ENCODE assay signal across 8 cellular contexts in the genomic region with DNA sequence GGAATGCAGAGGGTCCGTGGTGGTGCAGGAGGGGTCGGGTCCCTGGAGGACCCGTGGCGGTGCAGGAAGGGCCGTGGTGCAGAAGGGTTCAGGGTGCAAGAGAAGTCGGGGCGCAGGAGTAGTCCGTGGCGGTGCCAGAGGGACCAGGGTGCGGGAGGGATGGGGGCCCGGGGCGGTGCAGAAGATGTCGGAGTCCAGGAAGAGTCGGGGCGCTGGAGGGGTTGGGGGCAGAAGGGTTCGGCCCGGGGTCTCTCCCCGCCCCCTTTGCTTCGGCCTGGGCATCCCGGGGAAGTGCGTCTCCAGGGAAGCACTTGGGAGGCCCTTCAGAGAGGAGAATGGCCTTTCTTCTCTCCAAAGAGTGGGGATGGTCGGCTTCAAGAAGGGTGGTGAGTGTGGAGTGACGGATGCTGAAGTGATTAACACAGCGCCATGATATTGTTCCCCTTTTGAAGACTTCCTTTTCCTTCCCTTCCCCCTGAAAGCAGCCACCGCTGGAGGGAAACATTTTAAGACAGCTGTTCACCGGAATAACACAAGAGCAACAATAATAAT. TPM values are rescaled to one million over a fixed set of nuclear protein-coding genes. Genes with fewer than 3 reads are reported as not detected.
DNase-seq lines count a peak whose midpoint lies in the region; ATAC-seq and TF ChIP-seq lines count a peak whose summit lies in the region.

No MANE protein-coding gene starts in this region.

- no peaks in the 10 kb centered on the region for H3K36me3 ChIP-seq in MM.1S (replicated peaks; ENCODE audit: insufficient read depth, low read length)
- no peaks in the 10 kb centered on the region for H3K36me3 ChIP-seq in brain microvascular endothelial cell (replicated peaks)
- peaks cover 6% of the 10 kb centered on the region for H3K36me3 ChIP-seq in thymus (ENCODE audit: control insufficient read depth, insufficient read depth)

- peaks cover 97% of the 10 kb centered on the region for H3K79me2 ChIP-seq in MM.1S (ENCODE audit: low read length)

- no peaks in the 10 kb centered on the region for H3K27me3 Mint-ChIP-seq in activated CD8-positive, alpha-beta memory T cell treated with anti-CD3 and anti-CD28 coated beads, Interleukin-2, amount 10 ng/mL, durations not matched to agents 7 days and 5 days

- H3K4me1 ChIP-seq in MM.1S (ENCODE audit: low read length) (peaks cover 23% of the 10 kb centered on the region), thymus (ENCODE audit: control insufficient read depth, insufficient read depth, low read length) (peaks cover 24% of the 10 kb centered on the region)

- no peaks in the 10 kb centered on the region for H3K9me3 Mint-ChIP-seq in activated CD8-positive, alpha-beta memory T cell treated with anti-CD3 and anti-CD28 coated beads, Interleukin-2, amount 10 ng/mL, durations not matched to agents 7 days and 5 days (ENCODE audit: low read depth)

- H3K4me1 Mint-ChIP-seq in activated CD8-positive, alpha-beta memory T cell treated with anti-CD3 and anti-CD28 coated beads, Interleukin-2, amount 10 ng/mL, durations not matched to agents 7 days and 5 days, result peaks cover 80% of the 10 kb centered on the region

- peak overlapping the region; percentile 92 for H3K9ac ChIP-seq in MM.1S (ENCODE audit: low read length)

- 1% methylated on average over 26 of the region's 26 CpGs for WGBS in thymus

- H2AFZ ChIP-seq in MM.1S (ENCODE audit: low read length), result peak overlapping the region; percentile 92

- H3K9me3 ChIP-seq in MM.1S (replicated peaks; ENCODE audit: insufficient read depth, low read length) (no peaks in the 10 kb centered on the region), thymus (ENCODE audit: control insufficient read depth) (no peaks in the 10 kb centered on the region)

- no peaks in the 10 kb centered on the region for H3K9me2 ChIP-seq in MM.1S (replicated peaks; ENCODE audit: insufficient read depth, low read length)

- H3K4me3 ChIP-seq in MM.1S (ENCODE audit: low read length) (peak overlapping the region; percentile 96), brain microvascular endothelial cell (ENCODE audit: low read depth, low read length) (peak overlapping the region; percentile 98), thymus (ENCODE audit: low read length) (peak overlapping the region; percentile 79)

- H4K20me1 ChIP-seq in MM.1S (ENCODE audit: insufficient read depth, low read length), result no peaks in the 10 kb centered on the region

- peak overlapping the region; percentile 95 for H3K27ac Mint-ChIP-seq in activated CD8-positive, alpha-beta memory T cell treated with anti-CD3 and anti-CD28 coated beads, Interleukin-2, amount 10 ng/mL, durations not matched to agents 7 days and 5 days

- CTCF ChIA-PET in activated CD8-positive, alpha-beta memory T cell treated with anti-CD3 and anti-CD28 coated beads, Interleukin-2, amount 10 ng/mL, durations not matched to agents 7 days and 5 days (lab: Charles Lee), result interaction anchor here (0.8 to 0.9 kb wide), 2 partner anchors 16 to 18 kb away, joined by 3 read pairs; no protein-coding TSS in a partner anchor

- no peak for ATAC-seq in activated CD8-positive, alpha-beta memory T cell treated with anti-CD3 and anti-CD28 coated beads, Interleukin-2, amount 10 ng/mL, durations not matched to agents 7 days and 5 days
- peak; percentile 1 for ATAC-seq in left lobe of liver

- no peaks in the 10 kb centered on the region for H3F3A ChIP-seq in MM.1S (ENCODE audit: insufficient read depth, low read length)

- DNase-seq in activated CD8-positive, alpha-beta memory T cell treated with anti-CD3 and anti-CD28 coated beads, Interleukin-2, amount 10 ng/mL, durations not matched to agents 7 days and 5 days, result no peak
- no peak for DNase-seq in activated CD8-positive, alpha-beta memory T cell treated with anti-CD3 and anti-CD28 coated beads, Interleukin-2, amount 50 U/mL, for 4 hours
- no peak for DNase-seq in MM.1S
- DNase-seq in brain microvascular endothelial cell, result no peak
- DNase-seq in left lobe of liver (ENCODE audit: low spot score), result no peak
- no peak for DNase-seq in ureter (ENCODE audit: low spot score)
- no peak for DNase-seq in NCI-H1436 treated with DMSO at 0.1 percent for 48 hours (lab: John Stamatoyannopoulos, UW)

- H3K27ac ChIP-seq in MM.1S (ENCODE audit: low read length) (peak overlapping the region; percentile 79; the same call in 1 of the 2 replicates), brain microvascular endothelial cell (peak overlapping the region; percentile 100), thymus (ENCODE audit: low read depth) (peak overlapping the region; percentile 98)

- TF ChIP-seq CTCF in MM.1S (IDR thresholded peaks at IDR 0.05; ENCODE audit: low read length) (no peak), brain microvascular endothelial cell (IDR thresholded peaks at IDR 0.05; ENCODE audit: low read depth, low read length, missing control alignments) (no peak)

- H3K27me3 ChIP-seq in MM.1S (replicated peaks; ENCODE audit: insufficient read depth, low read length) (no peaks in the 10 kb centered on the region), brain microvascular endothelial cell (replicated peaks) (no peaks in the 10 kb centered on the region), thymus (ENCODE audit: control insufficient read depth, insufficient read depth) (no peaks in the 10 kb centered on the region)

- H3K4me3 Mint-ChIP-seq in activated CD8-positive, alpha-beta memory T cell treated with anti-CD3 and anti-CD28 coated beads, Interleukin-2, amount 10 ng/mL, durations not matched to agents 7 days and 5 days, result peak overlapping the region; percentile 100

- H3K36me3 Mint-ChIP-seq in activated CD8-positive, alpha-beta memory T cell treated with anti-CD3 and anti-CD28 coated beads, Interleukin-2, amount 10 ng/mL, durations not matched to agents 7 days and 5 days, result peaks cover 32% of the 10 kb centered on the region

- in situ Hi-C loops in brain microvascular endothelial cell (cut with HindIII; ENCODE audit: low pct_ligation_motif_present, low sequenced_read_pairs), result no loop called here

- H3K4me2 ChIP-seq in MM.1S (ENCODE audit: low read depth, low read length), result peak overlapping the region; percentile 73

RNA-seq across cellular contexts. Expression of a gene that starts 1.0 kb away (rescaled TPM):
- total RNA-seq in activated CD8-positive, alpha-beta memory T cell treated with anti-CD3 and anti-CD28 coated beads, Interleukin-2, amount 10 ng/mL, durations not matched to agents 7 days and 5 days, result 10 to 100 TPM; 22.0 to 26.4 TPM
- total RNA-seq in left lobe of liver (8.5 TPM), ureter (24.1 TPM)
- 14.0 TPM for polyA plus RNA-seq in thymus

RNA-seq across cellular contexts. Expression of a gene that starts 8.3 kb away (rescaled TPM):
- total RNA-seq in activated CD8-positive, alpha-beta memory T cell treated with anti-CD3 and anti-CD28 coated beads, Interleukin-2, amount 10 ng/mL, durations not matched to agents 7 days and 5 days, result 10 to 100 TPM; 60.8 to 75.8 TPM
- total RNA-seq in left lobe of liver (22.7 TPM), ureter (36.2 TPM)
- 44.6 TPM for polyA plus RNA-seq in thymus

RNA-seq across cellular contexts. Expression of a gene that starts 31.5 kb away (rescaled TPM):
- not detected for total RNA-seq in activated CD8-positive, alpha-beta memory T cell treated with anti-CD3 and anti-CD28 coated beads, Interleukin-2, amount 10 ng/mL, durations not matched to agents 7 days and 5 days
- total RNA-seq in left lobe of liver, result not detected
- 0.14 TPM for polyA plus RNA-seq in thymus
- total RNA-seq in ureter, result not detected
